In the genomic region with DNA sequence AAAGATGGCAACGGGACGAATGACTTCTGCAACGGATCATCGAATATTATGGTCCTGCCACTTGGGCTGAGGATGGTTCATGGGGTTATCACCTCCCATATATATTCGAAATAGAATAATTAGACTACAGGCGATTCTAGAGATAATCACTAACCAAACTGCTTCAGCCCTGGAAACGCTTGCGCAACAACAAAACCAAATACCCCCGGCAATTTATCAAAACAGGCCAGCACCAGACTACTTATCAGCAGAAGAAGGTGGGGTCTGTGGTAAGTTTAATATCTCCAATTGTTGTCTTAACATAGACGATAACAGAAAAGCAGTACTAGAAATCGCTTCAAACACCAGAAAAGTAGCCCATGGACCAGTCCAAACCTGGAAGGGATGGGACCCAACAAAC, we compare ENCODE assay signal across 1 cellular context.
TF ChIP-seq lines count a peak whose summit lies in the region.

No MANE protein-coding gene starts in this region.

TF ChIP-seq in HepG2, 621 proteins besides CTCF, POLR2A, EP300 and RAD21:
- no peak for TF ChIP-seq ZMYM2 (CRISPR knock-in tag; IDR thresholded peaks at IDR 0.05)
- peak; percentile 56; the same call in 1 of the 2 replicates for TF ChIP-seq CEBPB (IDR thresholded peaks at IDR 0.05; ENCODE audit: borderline replicate concordance, low read depth, low read length)
